ENCODE assay signal across 8 cellular contexts in the genomic region with DNA sequence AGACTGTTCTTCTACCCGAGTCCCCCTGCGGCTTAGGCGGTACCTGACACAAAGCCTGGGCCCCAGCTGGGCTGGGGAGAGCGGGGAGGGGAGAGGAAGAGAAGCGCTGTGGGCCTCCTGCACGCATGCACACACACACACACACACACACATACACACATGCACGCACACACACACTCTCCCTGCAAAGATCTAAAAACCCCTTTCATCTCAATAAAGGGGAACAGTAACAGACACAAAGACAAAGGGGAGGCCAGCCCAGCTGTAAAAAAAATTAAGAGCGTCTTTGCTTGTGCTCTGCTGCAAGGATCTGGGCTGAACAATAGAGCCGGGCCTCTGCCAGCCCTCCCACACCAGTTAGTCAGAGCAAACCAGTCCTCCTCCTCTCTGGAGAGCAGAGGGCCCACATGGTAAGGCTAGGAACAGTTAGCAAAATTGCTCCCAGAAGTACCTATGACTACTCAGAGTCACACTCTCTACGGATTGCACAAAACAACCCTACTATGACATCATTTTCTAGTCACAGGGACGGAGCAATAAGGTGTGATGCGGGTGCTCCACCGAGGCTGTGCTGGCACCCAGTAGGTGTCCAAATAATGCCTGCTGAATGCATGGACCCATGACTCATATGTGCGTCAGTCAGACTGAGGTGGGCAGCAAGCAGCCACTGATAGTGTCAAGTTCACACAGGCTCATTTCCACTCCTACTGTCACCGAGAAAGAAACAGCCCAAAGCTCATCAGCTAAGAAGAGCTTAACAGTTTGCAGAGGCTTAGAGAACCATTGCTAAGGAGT. TPM values are rescaled to one million over a fixed set of nuclear protein-coding genes. Genes with fewer than 3 reads are reported as not detected.
DNase-seq lines count a peak whose midpoint lies in the region; ATAC-seq, FAIRE-seq and TF ChIP-seq lines count a peak whose summit lies in the region.

No MANE protein-coding gene starts in this region.

- H3K27me3 ChIP-seq in foreskin keratinocyte: no peaks in the 10 kb centered on the region
- H3K27me3 ChIP-seq in pancreas: no peaks in the 10 kb centered on the region
- H3K27me3 ChIP-seq in tibial nerve: no peaks in the 10 kb centered on the region

- ATAC-seq in GM18502 (IDR thresholded peaks at IDR 0.05; ENCODE audit: poor library complexity, unreplicated experiment): peak; percentile 69
- ATAC-seq in HG03060 (IDR thresholded peaks at IDR 0.05; ENCODE audit: low read depth, unreplicated experiment): peak; percentile 50
- ATAC-seq in foreskin keratinocyte: peak; percentile 85
- ATAC-seq in pancreas: peak in 3 of 4 donors; percentile 16 to 48 (median 23)
- ATAC-seq in GM18867 (IDR thresholded peaks at IDR 0.05; ENCODE audit: unreplicated experiment): no peak

- TF ChIP-seq EP300 in tibial nerve (IDR thresholded peaks at IDR 0.05): peak; percentile 21 to 89

- H3K27ac ChIP-seq in foreskin keratinocyte (peak overlapping the region; percentile 95), pancreas (peak overlapping the region in 2 of 4 donors; percentile 47 to 60), tibial nerve (peak overlapping the region; percentile 79 to 98 (median 92))

- H3K9me3 ChIP-seq in pancreas (no peaks in the 10 kb centered on the region), tibial nerve (no peaks in the 10 kb centered on the region)

- WGBS in pancreas, 2 donors: 77 to 84% methylated on average over 15 of the region's 15 CpGs
- 8% methylated on average over 14 to 15 of the region's 15 CpGs for WGBS in tibial nerve, 2 donors

- TF ChIP-seq CTCF in foreskin keratinocyte (conservative IDR thresholded peaks at IDR 0.05): peak; percentile 9
- TF ChIP-seq CTCF in pancreas (IDR thresholded peaks at IDR 0.05): no peak
- TF ChIP-seq CTCF in tibial nerve (IDR thresholded peaks at IDR 0.05): no peak

- H3K4me1 ChIP-seq in foreskin keratinocyte (peaks cover 39% of the 10 kb centered on the region), pancreas (peaks cover 19 to 32% (median 20%) of the 10 kb centered on the region in 3 donors), tibial nerve (peaks cover 3 to 100% (median 99%) of the 10 kb centered on the region in 4 donors)

- intact Hi-C loops in pancreas (cut with DNase I): no loop called here

- peak; percentile 78 for FAIRE-seq in RCC 7860 (lab: Jason Lieb, UNC)
- FAIRE-seq in pancreas (lab: Jason Lieb, UNC): no peak

- peak in 1 of 2 donors; percentile 12 for TF ChIP-seq POLR2A in tibial nerve (IDR thresholded peaks at IDR 0.05)

- DNase-seq in RCC 7860 (ENCODE audit: low spot score) (peak; percentile 98), foreskin keratinocyte (peak; percentile 96 to 98), pancreas (no peak), tibial nerve (ENCODE audit: low spot score in 2 of 2) (no peak)
- DNase-seq in activated effector memory CD4-positive, alpha-beta T cell treated with Interleukin-2 at 50 U/mL for 16 hours: peak; percentile 63

- no peak overlapping the region for H3K4me3 ChIP-seq in pancreas
- H3K4me3 ChIP-seq in tibial nerve: peak overlapping the region; percentile 5 to 36 (median 12)

- H3K36me3 ChIP-seq in pancreas (no peaks in the 10 kb centered on the region), tibial nerve (no peaks in the 10 kb centered on the region)

RNA-seq across cellular contexts. Expression of a gene that starts 9.2 kb away (rescaled TPM):
- total RNA-seq in foreskin keratinocyte (12.3 and 12.4 TPM in 2 replicates), pancreas (1 to 10 TPM; 2.0 to 7.1 (median 2.8) TPM), tibial nerve (10 to 100 TPM; 22.6 to 58.2 (median 39.9) TPM)
- polyA plus RNA-seq in foreskin keratinocyte (11.2 and 11.3 TPM in 2 replicates), pancreas (1 to 10 TPM; 1.8 to 2.3 TPM)

RNA-seq across cellular contexts. Expression of a gene that starts 24.5 kb away (rescaled TPM):
- total RNA-seq in foreskin keratinocyte (0.17 and 0.74 TPM in 2 replicates), pancreas (under 1 TPM in 5 of 6 donors, not detected in 1; 0.19 to 0.53 (median 0.29) TPM), tibial nerve (under 1 TPM in 2 of 4 donors, not detected in 2; 0.20 to 0.21 TPM)
- polyA plus RNA-seq in foreskin keratinocyte (0.25 and 0.48 TPM in 2 replicates), pancreas (under 1 TPM; 0.09 to 0.19 TPM)

Comparison
In these comparisons a context has a peak if more than half of its experiments do, and no peak if none do; other contexts are left out.
1. DNase-seq: peak in RCC 7860 (single experiment), activated effector memory CD4-positive, alpha-beta T cell treated with Interleukin-2 at 50 U/mL for 16 hours (single experiment) and foreskin keratinocyte (2 of 2); none in pancreas (0 of 6) and tibial nerve (0 of 2).
2. H3K4me3 ChIP-seq: peak in tibial nerve (4 of 4); none in pancreas (0 of 4).